15 cellular contexts compared by ENCODE assay signal in the genomic region with DNA sequence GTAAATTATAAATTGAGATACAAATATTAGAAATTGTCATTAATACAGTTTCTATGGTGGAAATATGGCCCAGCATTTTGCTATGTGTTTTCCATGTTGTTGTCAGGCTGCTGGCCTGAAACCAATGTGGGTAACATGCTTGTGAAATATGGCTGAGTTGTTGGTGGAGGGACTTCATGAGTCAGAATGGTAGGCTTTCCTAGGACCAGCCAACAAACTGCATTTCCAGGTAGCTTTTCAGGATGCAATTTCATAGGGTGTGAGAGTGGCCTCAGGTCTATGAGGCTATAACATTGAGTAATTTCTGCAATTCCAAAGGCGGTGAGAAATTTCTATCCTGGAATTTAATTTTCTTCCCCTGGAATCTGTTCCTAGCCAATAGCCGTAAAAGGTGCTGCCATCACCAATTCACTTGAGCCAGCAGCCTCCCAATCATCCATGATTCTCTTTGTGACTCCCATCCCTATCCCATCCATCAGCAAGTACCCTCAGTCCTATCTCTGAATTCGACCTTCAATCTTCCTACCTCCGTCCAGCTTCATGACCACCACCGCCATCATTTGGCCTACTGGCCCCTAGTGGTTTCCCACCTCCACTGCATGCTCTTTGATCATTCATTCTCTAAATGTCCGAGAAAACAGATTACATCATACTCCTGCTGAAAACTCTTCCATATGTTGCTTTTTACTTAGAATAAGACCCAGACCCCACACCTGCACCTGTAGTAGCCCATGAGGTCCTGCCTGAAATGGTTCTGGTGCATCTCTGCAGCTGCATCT.
A peak's percentile ranks its signal among the peaks of the same experiment; 100 is the strongest.
DNase-seq lines count a peak whose midpoint lies in the region; ATAC-seq and TF ChIP-seq lines count a peak whose summit lies in the region.
"Had no signal": no experiment of that assay in that cellular context is flagged by ENCODE, and none has a peak within 500 bp of the region (broad histone marks: within the 10 kb centered on the region; RNA-seq: fewer than 3 reads in every experiment).

No MANE protein-coding gene starts in this region.

- peak; percentile 30 for TF ChIP-seq CTCF in left ventricle myocardium inferior (IDR thresholded peaks at IDR 0.05; ENCODE audit: borderline replicate concordance)
- peak; percentile 40 for TF ChIP-seq CTCF in Panc1 (IDR thresholded peaks at IDR 0.05)
- peak; percentile 38 for TF ChIP-seq CTCF in fibroblast of mammary gland (conservative IDR thresholded peaks at IDR 0.05; ENCODE audit: control insufficient read depth, insufficient read depth, low read depth, low read length)
- peak; percentile 12 for TF ChIP-seq CTCF in upper lobe of right lung (IDR thresholded peaks at IDR 0.05)
- TF ChIP-seq CTCF in hepatocyte (IDR thresholded peaks at IDR 0.05; ENCODE audit: poor library complexity), result no peak

- CTCF ChIA-PET in Panc1 (lab: Charles Lee), result no interaction called here

- intact Hi-C loops in left ventricle myocardium inferior (cut with micrococcal nuclease), result no loop called here
- intact Hi-C loops in Right ventricle myocardium superior (cut with DNase I), result no loop called here
- intact Hi-C loops in Panc1 (cut with micrococcal nuclease; ENCODE audit: unreplicated experiment), result no loop called here
- intact Hi-C loops in upper lobe of right lung (cut with DNase I), result no loop called here
- intact Hi-C loops in left cardiac atrium (cut with DNase I), result no loop called here

- ATAC-seq in Right ventricle myocardium superior (ENCODE audit: poor library complexity) (no peak), Panc1 (no peak), upper lobe of right lung (no peak), left cardiac atrium (no peak)
- ATAC-seq: activated T-cell treated with anti-CD3 and anti-CD28 coated beads, Interleukin-2, amount 50 U/mL, for 4 hours; left ventricle myocardium superior had no signal

- no peaks in the 10 kb centered on the region for H3K9me2 ChIP-seq in hepatocyte (replicated peaks; ENCODE audit: insufficient read depth)

- POLR2A ChIA-PET in Panc1 (lab: Charles Lee), result no interaction called here

- H3K9me3 ChIP-seq in left ventricle myocardium inferior (replicated peaks), result no peaks in the 10 kb centered on the region
- H3K9me3 ChIP-seq in Panc1 (ENCODE audit: control insufficient read depth, insufficient read depth, low read depth, low read length), result no peaks in the 10 kb centered on the region
- no peaks in the 10 kb centered on the region for H3K9me3 ChIP-seq in upper lobe of right lung
- H3K9me3 ChIP-seq in hepatocyte (ENCODE audit: low read depth), result no peaks in the 10 kb centered on the region
- H3K9me3 ChIP-seq: ovary had no signal

- no peak overlapping the region for H2AFZ ChIP-seq in hepatocyte

- no TSS peak for BruUV-seq in Panc1 (replicated peaks; lab: Mats Ljungman, UMichigan)

- H3K27ac ChIP-seq in left ventricle myocardium inferior (replicated peaks), result no peak overlapping the region
- H3K27ac ChIP-seq in Panc1 (ENCODE audit: low read length), result no peak overlapping the region
- H3K27ac ChIP-seq in upper lobe of right lung, result no peak overlapping the region
- no peak overlapping the region for H3K27ac ChIP-seq in hepatocyte
- H3K27ac ChIP-seq: ovary had no signal

- in situ Hi-C loops in Panc1 (cut with HindIII; ENCODE audit: low pct_unique_long_range_greater_than_20kb, low sequenced_read_pairs), result no loop called here

- DNase-seq in left ventricle myocardium inferior (no peak), Right ventricle myocardium superior (no peak), Panc1 (ENCODE audit: low read depth, low spot score) (no peak), fibroblast of mammary gland (ENCODE audit: low read depth) (no peak), upper lobe of right lung (no peak), left cardiac atrium (no peak), hepatocyte (ENCODE audit: low spot score) (no peak), NCI-H187 treated with DMSO at 0.1 percent for 48 hours (lab: John Stamatoyannopoulos, UW) (no peak)
- DNase-seq: activated T-cell treated with anti-CD3 and anti-CD28 coated beads, Interleukin-2, amount 50 U/mL, for 4 hours; foreskin fibroblast; left ventricle myocardium superior; NCI-H146; ovary; stimulated activated CD4-positive, alpha-beta T cell treated with anti-CD3 and anti-CD28 coated beads, Interleukin-1b, Interleukin-23, amount 100 ng/mL, for 48 hours; stimulated activated naive CD4-positive, alpha-beta T cell treated with Interleukin-2 at 50 U/mL for 16 hours had no signal

- H3K4me3 ChIP-seq in left ventricle myocardium inferior (no peak overlapping the region), Panc1 (ENCODE audit: low read depth in 2 of 2, low read length in 2 of 2) (no peak overlapping the region), fibroblast of mammary gland (ENCODE audit: control insufficient read depth, low read depth, low read length) (no peak overlapping the region), upper lobe of right lung (no peak overlapping the region), hepatocyte (no peak overlapping the region)
- H3K4me3 ChIP-seq: ovary had no signal

- no peaks in the 10 kb centered on the region for H3K36me3 ChIP-seq in left ventricle myocardium inferior
- no peaks in the 10 kb centered on the region for H3K36me3 ChIP-seq in Panc1 (ENCODE audit: control insufficient read depth, insufficient read depth, low read length)
- H3K36me3 ChIP-seq in upper lobe of right lung, result no peaks in the 10 kb centered on the region
- no peaks in the 10 kb centered on the region for H3K36me3 ChIP-seq in hepatocyte (replicated peaks; ENCODE audit: insufficient read depth, low read depth)
- H3K36me3 ChIP-seq: ovary had no signal

- 85% methylated on average over 6 of the region's 6 CpGs for WGBS in hepatocyte (ENCODE audit: low lambda C conversion rate, missing lambda C conversion rate)

- H4K20me1 ChIP-seq in hepatocyte (ENCODE audit: insufficient read depth, poor library complexity, severe bottlenecking), result no peaks in the 10 kb centered on the region

- no peaks in the 10 kb centered on the region for H3K79me2 ChIP-seq in hepatocyte

- no peaks in the 10 kb centered on the region for H3K27me3 ChIP-seq in left ventricle myocardium inferior (ENCODE audit: low read depth)
- H3K27me3 ChIP-seq in Panc1 (ENCODE audit: control insufficient read depth, insufficient read depth, low read length), result no peaks in the 10 kb centered on the region
- H3K27me3 ChIP-seq in upper lobe of right lung, result no peaks in the 10 kb centered on the region
- no peaks in the 10 kb centered on the region for H3K27me3 ChIP-seq in hepatocyte
- H3K27me3 ChIP-seq: ovary had no signal

- H3K4me1 ChIP-seq in left ventricle myocardium inferior, result no peaks in the 10 kb centered on the region
- no peaks in the 10 kb centered on the region for H3K4me1 ChIP-seq in Panc1 (ENCODE audit: control insufficient read depth, insufficient read depth, low read length)
- H3K4me1 ChIP-seq in upper lobe of right lung, result no peaks in the 10 kb centered on the region
- no peaks in the 10 kb centered on the region for H3K4me1 ChIP-seq in hepatocyte (ENCODE audit: insufficient read depth)

- H3K4me2 ChIP-seq in hepatocyte, result no peak overlapping the region
